ENCODE assay signal across 1 cellular context in the genomic region with DNA sequence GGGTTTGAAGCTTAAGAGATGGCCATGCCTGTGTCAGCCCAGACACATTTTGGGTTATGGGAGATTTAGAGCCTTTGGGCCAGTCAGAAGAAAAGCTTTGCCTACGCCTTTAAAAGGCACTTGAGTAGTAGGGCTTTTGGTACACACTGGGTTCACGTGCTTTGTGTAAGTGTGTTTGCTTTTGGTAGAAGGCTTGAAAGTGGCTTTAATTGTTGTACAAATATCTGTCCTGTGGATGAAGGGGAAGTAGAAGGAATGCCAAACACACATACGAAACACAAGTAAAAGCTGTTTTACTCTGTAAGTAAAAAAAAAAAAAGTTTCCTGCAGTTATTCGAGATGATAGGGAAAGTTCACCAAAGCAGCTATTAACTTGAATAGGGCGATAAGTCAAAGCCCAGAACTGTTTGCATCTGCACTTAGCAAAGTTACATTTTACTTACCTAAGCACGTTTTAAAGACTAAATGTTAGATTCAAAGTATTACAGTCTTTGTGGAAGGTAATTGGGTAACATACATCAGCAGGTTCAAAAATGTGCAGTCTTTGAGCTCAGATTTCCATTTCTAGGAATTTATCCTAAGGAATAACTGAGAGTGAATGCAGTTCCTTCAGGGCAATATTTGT.
TF ChIP-seq lines count a peak whose summit lies in the region.

No MANE protein-coding gene starts in this region.

TF ChIP-seq in HepG2, 621 proteins besides CTCF, POLR2A, EP300 and RAD21 (continued from another document and continues in another):
- TF ChIP-seq, protein P1, sequence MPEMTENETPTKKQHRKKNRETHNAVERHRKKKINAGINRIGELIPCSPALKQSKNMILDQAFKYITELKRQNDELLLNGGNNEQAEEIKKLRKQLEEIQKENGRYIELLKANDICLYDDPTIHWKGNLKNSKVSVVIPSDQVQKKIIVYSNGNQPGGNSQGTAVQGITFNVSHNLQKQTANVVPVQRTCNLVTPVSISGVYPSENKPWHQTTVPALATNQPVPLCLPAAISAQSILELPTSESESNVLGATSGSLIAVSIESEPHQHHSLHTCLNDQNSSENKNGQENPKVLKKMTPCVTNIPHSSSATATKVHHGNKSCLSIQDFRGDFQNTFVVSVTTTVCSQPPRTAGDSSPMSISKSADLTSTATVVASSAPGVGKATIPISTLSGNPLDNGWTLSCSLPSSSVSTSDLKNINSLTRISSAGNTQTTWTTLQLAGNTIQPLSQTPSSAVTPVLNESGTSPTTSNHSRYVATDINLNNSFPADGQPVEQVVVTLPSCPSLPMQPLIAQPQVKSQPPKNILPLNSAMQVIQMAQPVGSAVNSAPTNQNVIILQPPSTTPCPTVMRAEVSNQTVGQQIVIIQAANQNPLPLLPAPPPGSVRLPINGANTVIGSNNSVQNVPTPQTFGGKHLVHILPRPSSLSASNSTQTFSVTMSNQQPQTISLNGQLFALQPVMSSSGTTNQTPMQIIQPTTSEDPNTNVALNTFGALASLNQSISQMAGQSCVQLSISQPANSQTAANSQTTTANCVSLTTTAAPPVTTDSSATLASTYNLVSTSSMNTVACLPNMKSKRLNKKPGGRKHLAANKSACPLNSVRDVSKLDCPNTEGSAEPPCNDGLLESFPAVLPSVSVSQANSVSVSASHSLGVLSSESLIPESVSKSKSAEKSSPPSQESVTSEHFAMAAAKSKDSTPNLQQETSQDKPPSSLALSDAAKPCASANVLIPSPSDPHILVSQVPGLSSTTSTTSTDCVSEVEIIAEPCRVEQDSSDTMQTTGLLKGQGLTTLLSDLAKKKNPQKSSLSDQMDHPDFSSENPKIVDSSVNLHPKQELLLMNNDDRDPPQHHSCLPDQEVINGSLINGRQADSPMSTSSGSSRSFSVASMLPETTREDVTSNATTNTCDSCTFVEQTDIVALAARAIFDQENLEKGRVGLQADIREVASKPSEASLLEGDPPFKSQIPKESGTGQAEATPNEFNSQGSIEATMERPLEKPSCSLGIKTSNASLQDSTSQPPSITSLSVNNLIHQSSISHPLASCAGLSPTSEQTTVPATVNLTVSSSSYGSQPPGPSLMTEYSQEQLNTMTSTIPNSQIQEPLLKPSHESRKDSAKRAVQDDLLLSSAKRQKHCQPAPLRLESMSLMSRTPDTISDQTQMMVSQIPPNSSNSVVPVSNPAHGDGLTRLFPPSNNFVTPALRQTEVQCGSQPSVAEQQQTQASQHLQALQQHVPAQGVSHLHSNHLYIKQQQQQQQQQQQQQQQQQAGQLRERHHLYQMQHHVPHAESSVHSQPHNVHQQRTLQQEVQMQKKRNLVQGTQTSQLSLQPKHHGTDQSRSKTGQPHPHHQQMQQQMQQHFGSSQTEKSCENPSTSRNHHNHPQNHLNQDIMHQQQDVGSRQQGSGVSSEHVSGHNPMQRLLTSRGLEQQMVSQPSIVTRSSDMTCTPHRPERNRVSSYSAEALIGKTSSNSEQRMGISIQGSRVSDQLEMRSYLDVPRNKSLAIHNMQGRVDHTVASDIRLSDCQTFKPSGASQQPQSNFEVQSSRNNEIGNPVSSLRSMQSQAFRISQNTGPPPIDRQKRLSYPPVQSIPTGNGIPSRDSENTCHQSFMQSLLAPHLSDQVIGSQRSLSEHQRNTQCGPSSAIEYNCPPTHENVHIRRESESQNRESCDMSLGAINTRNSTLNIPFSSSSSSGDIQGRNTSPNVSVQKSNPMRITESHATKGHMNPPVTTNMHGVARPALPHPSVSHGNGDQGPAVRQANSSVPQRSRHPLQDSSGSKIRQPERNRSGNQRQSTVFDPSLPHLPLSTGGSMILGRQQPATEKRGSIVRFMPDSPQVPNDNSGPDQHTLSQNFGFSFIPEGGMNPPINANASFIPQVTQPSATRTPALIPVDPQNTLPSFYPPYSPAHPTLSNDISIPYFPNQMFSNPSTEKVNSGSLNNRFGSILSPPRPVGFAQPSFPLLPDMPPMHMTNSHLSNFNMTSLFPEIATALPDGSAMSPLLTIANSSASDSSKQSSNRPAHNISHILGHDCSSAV (CRISPR knock-in tag; IDR thresholded peaks at IDR 0.05; ENCODE audit: borderline replicate concordance): no peak
- TF ChIP-seq ZNF350 (CRISPR knock-in tag; IDR thresholded peaks at IDR 0.05; ENCODE audit: borderline replicate concordance, low read depth) (no peak), ZNF3 (CRISPR knock-in tag; IDR thresholded peaks at IDR 0.05) (no peak), PRDM15 (CRISPR knock-in tag; IDR thresholded peaks at IDR 0.05) (no peak), FOXO4 (CRISPR knock-in tag; conservative IDR thresholded peaks at IDR 0.05) (no peak), ZNF670 (CRISPR knock-in tag; IDR thresholded peaks at IDR 0.05; ENCODE audit: borderline replicate concordance) (no peak), ZNF331 (CRISPR knock-in tag; IDR thresholded peaks at IDR 0.05) (peak; percentile 83), ZNF7 (CRISPR knock-in tag; IDR thresholded peaks at IDR 0.05) (no peak), ZNF746 (CRISPR knock-in tag; IDR thresholded peaks at IDR 0.05) (no peak), TOPORS (CRISPR knock-in tag; IDR thresholded peaks at IDR 0.05) (no peak), HNRNPK (IDR thresholded peaks at IDR 0.05; ENCODE audit: low read depth, low read length, poor library complexity, severe bottlenecking) (no peak), ZNF446 (CRISPR knock-in tag; IDR thresholded peaks at IDR 0.05) (no peak), ZNF550 (CRISPR knock-in tag; IDR thresholded peaks at IDR 0.05; ENCODE audit: borderline replicate concordance) (no peak), NCOR1 (IDR thresholded peaks at IDR 0.05; ENCODE audit: borderline replicate concordance, low read length) (peak; percentile 59; the same call in 1 of the 2 replicates), ZNF207 (IDR thresholded peaks at IDR 0.05; ENCODE audit: borderline replicate concordance) (no peak), ZNF225 (CRISPR knock-in tag; IDR thresholded peaks at IDR 0.05) (no peak), ZNF33A (CRISPR knock-in tag; IDR thresholded peaks at IDR 0.05; ENCODE audit: borderline replicate concordance) (no peak), KLF15 (CRISPR knock-in tag; IDR thresholded peaks at IDR 0.05; ENCODE audit: borderline replicate concordance) (no peak), ZNF772 (CRISPR knock-in tag; IDR thresholded peaks at IDR 0.05) (0 out of 2 replicates have a peak, but pooled peaks have one; percentile 27), AGO1 (IDR thresholded peaks at IDR 0.05; ENCODE audit: low read depth, low read length, poor library complexity, severe bottlenecking) (no peak), NFIB (CRISPR knock-in tag; IDR thresholded peaks at IDR 0.05; ENCODE audit: borderline replicate concordance) (no peak), ZNF367 (CRISPR knock-in tag; IDR thresholded peaks at IDR 0.05; ENCODE audit: borderline replicate concordance) (no peak)
- TF ChIP-seq, protein P2, sequence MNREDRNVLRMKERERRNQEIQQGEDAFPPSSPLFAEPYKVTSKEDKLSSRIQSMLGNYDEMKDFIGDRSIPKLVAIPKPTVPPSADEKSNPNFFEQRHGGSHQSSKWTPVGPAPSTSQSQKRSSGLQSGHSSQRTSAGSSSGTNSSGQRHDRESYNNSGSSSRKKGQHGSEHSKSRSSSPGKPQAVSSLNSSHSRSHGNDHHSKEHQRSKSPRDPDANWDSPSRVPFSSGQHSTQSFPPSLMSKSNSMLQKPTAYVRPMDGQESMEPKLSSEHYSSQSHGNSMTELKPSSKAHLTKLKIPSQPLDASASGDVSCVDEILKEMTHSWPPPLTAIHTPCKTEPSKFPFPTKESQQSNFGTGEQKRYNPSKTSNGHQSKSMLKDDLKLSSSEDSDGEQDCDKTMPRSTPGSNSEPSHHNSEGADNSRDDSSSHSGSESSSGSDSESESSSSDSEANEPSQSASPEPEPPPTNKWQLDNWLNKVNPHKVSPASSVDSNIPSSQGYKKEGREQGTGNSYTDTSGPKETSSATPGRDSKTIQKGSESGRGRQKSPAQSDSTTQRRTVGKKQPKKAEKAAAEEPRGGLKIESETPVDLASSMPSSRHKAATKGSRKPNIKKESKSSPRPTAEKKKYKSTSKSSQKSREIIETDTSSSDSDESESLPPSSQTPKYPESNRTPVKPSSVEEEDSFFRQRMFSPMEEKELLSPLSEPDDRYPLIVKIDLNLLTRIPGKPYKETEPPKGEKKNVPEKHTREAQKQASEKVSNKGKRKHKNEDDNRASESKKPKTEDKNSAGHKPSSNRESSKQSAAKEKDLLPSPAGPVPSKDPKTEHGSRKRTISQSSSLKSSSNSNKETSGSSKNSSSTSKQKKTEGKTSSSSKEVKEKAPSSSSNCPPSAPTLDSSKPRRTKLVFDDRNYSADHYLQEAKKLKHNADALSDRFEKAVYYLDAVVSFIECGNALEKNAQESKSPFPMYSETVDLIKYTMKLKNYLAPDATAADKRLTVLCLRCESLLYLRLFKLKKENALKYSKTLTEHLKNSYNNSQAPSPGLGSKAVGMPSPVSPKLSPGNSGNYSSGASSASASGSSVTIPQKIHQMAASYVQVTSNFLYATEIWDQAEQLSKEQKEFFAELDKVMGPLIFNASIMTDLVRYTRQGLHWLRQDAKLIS (CRISPR knock-in tag; IDR thresholded peaks at IDR 0.05): no peak
- TF ChIP-seq, protein P3, sequence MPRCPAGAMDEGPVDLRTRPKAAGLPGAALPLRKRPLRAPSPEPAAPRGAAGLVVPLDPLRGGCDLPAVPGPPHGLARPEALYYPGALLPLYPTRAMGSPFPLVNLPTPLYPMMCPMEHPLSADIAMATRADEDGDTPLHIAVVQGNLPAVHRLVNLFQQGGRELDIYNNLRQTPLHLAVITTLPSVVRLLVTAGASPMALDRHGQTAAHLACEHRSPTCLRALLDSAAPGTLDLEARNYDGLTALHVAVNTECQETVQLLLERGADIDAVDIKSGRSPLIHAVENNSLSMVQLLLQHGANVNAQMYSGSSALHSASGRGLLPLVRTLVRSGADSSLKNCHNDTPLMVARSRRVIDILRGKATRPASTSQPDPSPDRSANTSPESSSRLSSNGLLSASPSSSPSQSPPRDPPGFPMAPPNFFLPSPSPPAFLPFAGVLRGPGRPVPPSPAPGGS (CRISPR knock-in tag; IDR thresholded peaks at IDR 0.05): no peak
- TF ChIP-seq, protein P4, sequence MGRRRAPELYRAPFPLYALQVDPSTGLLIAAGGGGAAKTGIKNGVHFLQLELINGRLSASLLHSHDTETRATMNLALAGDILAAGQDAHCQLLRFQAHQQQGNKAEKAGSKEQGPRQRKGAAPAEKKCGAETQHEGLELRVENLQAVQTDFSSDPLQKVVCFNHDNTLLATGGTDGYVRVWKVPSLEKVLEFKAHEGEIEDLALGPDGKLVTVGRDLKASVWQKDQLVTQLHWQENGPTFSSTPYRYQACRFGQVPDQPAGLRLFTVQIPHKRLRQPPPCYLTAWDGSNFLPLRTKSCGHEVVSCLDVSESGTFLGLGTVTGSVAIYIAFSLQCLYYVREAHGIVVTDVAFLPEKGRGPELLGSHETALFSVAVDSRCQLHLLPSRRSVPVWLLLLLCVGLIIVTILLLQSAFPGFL (CRISPR knock-in tag; IDR thresholded peaks at IDR 0.05): no peak
- TF ChIP-seq, protein P5, sequence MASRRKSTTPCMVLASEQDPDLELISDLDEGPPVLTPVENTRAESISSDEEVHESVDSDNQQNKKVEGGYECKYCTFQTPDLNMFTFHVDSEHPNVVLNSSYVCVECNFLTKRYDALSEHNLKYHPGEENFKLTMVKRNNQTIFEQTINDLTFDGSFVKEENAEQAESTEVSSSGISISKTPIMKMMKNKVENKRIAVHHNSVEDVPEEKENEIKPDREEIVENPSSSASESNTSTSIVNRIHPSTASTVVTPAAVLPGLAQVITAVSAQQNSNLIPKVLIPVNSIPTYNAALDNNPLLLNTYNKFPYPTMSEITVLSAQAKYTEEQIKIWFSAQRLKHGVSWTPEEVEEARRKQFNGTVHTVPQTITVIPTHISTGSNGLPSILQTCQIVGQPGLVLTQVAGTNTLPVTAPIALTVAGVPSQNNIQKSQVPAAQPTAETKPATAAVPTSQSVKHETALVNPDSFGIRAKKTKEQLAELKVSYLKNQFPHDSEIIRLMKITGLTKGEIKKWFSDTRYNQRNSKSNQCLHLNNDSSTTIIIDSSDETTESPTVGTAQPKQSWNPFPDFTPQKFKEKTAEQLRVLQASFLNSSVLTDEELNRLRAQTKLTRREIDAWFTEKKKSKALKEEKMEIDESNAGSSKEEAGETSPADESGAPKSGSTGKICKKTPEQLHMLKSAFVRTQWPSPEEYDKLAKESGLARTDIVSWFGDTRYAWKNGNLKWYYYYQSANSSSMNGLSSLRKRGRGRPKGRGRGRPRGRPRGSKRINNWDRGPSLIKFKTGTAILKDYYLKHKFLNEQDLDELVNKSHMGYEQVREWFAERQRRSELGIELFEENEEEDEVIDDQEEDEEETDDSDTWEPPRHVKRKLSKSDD (CRISPR knock-in tag; IDR thresholded peaks at IDR 0.05; ENCODE audit: low read depth): 0 out of 2 replicates have a peak, but pooled peaks have one; percentile 13
